ENCODE assay signal across 8 cellular contexts in the genomic region with DNA sequence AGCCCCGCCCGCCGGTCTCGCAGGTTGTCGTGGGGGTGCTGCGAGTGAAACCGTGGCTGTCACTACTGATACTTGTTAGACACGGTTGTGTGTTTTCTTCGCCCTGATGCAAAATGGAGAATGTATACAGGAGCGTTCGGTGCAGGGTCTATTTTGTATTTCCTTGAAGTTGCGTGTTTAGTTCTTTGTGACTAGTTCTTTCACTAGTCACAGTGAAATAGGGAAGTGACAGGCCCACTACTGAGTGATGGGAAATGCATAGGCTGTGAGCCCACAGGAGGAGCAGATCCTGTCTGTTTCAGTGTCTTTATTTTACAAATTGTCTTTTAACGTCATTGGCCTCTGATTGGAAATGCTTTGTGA. TPM values are rescaled to one million over a fixed set of nuclear protein-coding genes. Genes with fewer than 3 reads are reported as not detected.
A peak's percentile ranks its signal among the peaks of the same experiment; 100 is the strongest.
DNase-seq lines count a peak whose midpoint lies in the region; ATAC-seq, FAIRE-seq and TF ChIP-seq lines count a peak whose summit lies in the region.

No MANE protein-coding gene starts in this region.

- no peaks in the 10 kb centered on the region for H4K20me1 ChIP-seq in endothelial cell of umbilical vein (replicated peaks; ENCODE audit: control insufficient read depth, extremely low read depth, insufficient read depth, low read length)

- peak overlapping the region; percentile 92 for H3K4me2 ChIP-seq in endothelial cell of umbilical vein (ENCODE audit: insufficient read depth, low read length)

- TSS peak; percentile 49 for BruUV-seq in endothelial cell of umbilical vein (replicated peaks; lab: Mats Ljungman, UMichigan)

- H3K4me3 ChIP-seq in endothelial cell of umbilical vein (replicated peaks in 1 of 3; ENCODE audit: insufficient read depth in 1 of 3, low read depth in 1 of 3, low read length in 3 of 3), result peak overlapping the region; percentile 69 to 76 (median 72)
- peak overlapping the region; percentile 80 for H3K4me3 ChIP-seq in neuron (ENCODE audit: low read length)

- no peak for TF ChIP-seq CTCF in endothelial cell of umbilical vein (IDR thresholded peaks at IDR 0.05; ENCODE audit: extremely low read depth in 1 of 2, insufficient read depth in 1 of 2, low read depth in 1 of 2, low read length in 2 of 2)

- peak overlapping the region; percentile 65 for H3K27ac ChIP-seq in endothelial cell of umbilical vein (ENCODE audit: insufficient read depth, low read depth, low read length)

- H3K36me3 ChIP-seq in endothelial cell of umbilical vein (ENCODE audit: control insufficient read depth in 2 of 2, extremely low read depth in 1 of 2, insufficient read depth in 2 of 2, low read length in 2 of 2) (no peaks in the 10 kb centered on the region), neuron (ENCODE audit: insufficient read depth, low read length) (no peaks in the 10 kb centered on the region)

- ATAC-seq in HG03045 (IDR thresholded peaks at IDR 0.05; ENCODE audit: unreplicated experiment), result peak; percentile 42

- H3K9ac ChIP-seq in endothelial cell of umbilical vein (replicated peaks; ENCODE audit: extremely low read depth, insufficient read depth, low read length), result peak overlapping the region; percentile 72

- TF ChIP-seq POLR2A in endothelial cell of umbilical vein (IDR thresholded peaks at IDR 0.05; ENCODE audit: low read depth, low read length), result no peak

- H2AFZ ChIP-seq in endothelial cell of umbilical vein (ENCODE audit: low read depth, low read length), result peak overlapping the region; percentile 90
- H2AFZ ChIP-seq in neuron (ENCODE audit: low read depth, low read length), result peak overlapping the region; percentile 86

- H3K9me1 ChIP-seq in endothelial cell of umbilical vein (replicated peaks; ENCODE audit: control insufficient read depth, extremely low read depth, insufficient read depth, low read length), result no peaks in the 10 kb centered on the region

- intact Hi-C loops in endothelial cell of umbilical vein (cut with micrococcal nuclease), result loop anchor here (10.0 kb wide), 1 partner anchor 157 kb away; no protein-coding TSS in a partner anchor

- FAIRE-seq in endothelial cell of umbilical vein (lab: Jason Lieb, UNC), result no peak

- no peaks in the 10 kb centered on the region for H3K27me3 ChIP-seq in endothelial cell of umbilical vein (ENCODE audit: control insufficient read depth in 2 of 2, insufficient read depth in 2 of 2, low read length in 2 of 2)
- no peaks in the 10 kb centered on the region for H3K27me3 ChIP-seq in neuron (ENCODE audit: insufficient read depth, low read length)

- DNase-seq in stimulated activated naive CD4-positive, alpha-beta T cell treated with Interleukin-2 at 50 U/mL for 16 hours (lab: John Stamatoyannopoulos, UW), result peak; percentile 12
- no peak for DNase-seq in stimulated activated naive CD4-positive, alpha-beta T cell (lab: John Stamatoyannopoulos, UW)
- peak; percentile 69 for DNase-seq in SIG-M5 (lab: John Stamatoyannopoulos, UW)
- DNase-seq in endothelial cell of umbilical vein (ENCODE audit: low read depth, low spot score), result peak; percentile 31
- no peak for DNase-seq in SHP77 treated with DMSO at 0.1 percent for 48 hours (lab: John Stamatoyannopoulos, UW)
- DNase-seq in LoVo (ENCODE audit: low spot score), result no peak

- H3K4me1 ChIP-seq in endothelial cell of umbilical vein (ENCODE audit: control insufficient read depth, extremely low read depth, insufficient read depth, low read length) (peaks cover 15% of the 10 kb centered on the region), neuron (ENCODE audit: insufficient read depth, low read length) (peaks cover 13% of the 10 kb centered on the region)

- H3K79me2 ChIP-seq in endothelial cell of umbilical vein (ENCODE audit: control insufficient read depth, insufficient read depth, low read length), result peaks cover 29% of the 10 kb centered on the region

- H3K9me3 ChIP-seq in endothelial cell of umbilical vein (replicated peaks; ENCODE audit: control insufficient read depth, insufficient read depth, low read length), result no peaks in the 10 kb centered on the region
- H3K9me3 ChIP-seq in neuron (ENCODE audit: low read length), result no peaks in the 10 kb centered on the region

- POLR2A ChIA-PET in endothelial cell of umbilical vein (lab: Charles Lee), result interaction anchor here (0.6 to 1.7 kb wide), 3 partner anchors 10 to 610 kb away, joined by 5 to 7 read pairs (median 5); partner anchors contain the start of gene EEF1AKMT2

- CTCF ChIA-PET in endothelial cell of umbilical vein (lab: Charles Lee), result interaction anchor here (0.8 to 2.2 kb wide), 7 partner anchors 8 to 272 kb away, joined by 3 to 11 read pairs (median 4); partner anchors contain the start of gene EEF1AKMT2

- dilution Hi-C loops in endothelial cell of umbilical vein (cut with MboI; ENCODE audit: extremely low pct_ligation_motif_present, low sequenced_read_pairs), result no loop called here

TF ChIP-seq in endothelial cell of umbilical vein, 7 proteins besides CTCF, POLR2A, EP300 and RAD21:
- TF ChIP-seq JUN (IDR thresholded peaks at IDR 0.05; ENCODE audit: borderline replicate concordance, insufficient read depth, insufficient read length, low read depth) (no peak), MYC (IDR thresholded peaks at IDR 0.05; ENCODE audit: low read depth, low read length) (no peak), GATA2 (IDR thresholded peaks at IDR 0.05; ENCODE audit: insufficient read depth, insufficient read length, low read depth, low read length) (no peak), FOS (IDR thresholded peaks at IDR 0.05; ENCODE audit: borderline replicate concordance, insufficient read depth, low read length) (no peak), EZH2 (IDR thresholded peaks at IDR 0.05; ENCODE audit: borderline replicate concordance, low read depth, low read length, severe bottlenecking) (no peak), MAX (IDR thresholded peaks at IDR 0.05; ENCODE audit: insufficient read depth, insufficient read length) (no peak), POLR2AphosphoS5 (IDR thresholded peaks at IDR 0.05; ENCODE audit: insufficient read depth, low read depth, low read length) (no peak)

RNA-seq across cellular contexts. Expression of gene ABRAXAS2, which starts 0.7 kb away (rescaled TPM):
- 12.7 and 14.8 TPM in 2 replicates for total RNA-seq in endothelial cell of umbilical vein
- polyA plus RNA-seq in endothelial cell of umbilical vein, result 5.3 and 6.0 TPM in 2 replicates
- polyA plus RNA-seq in endothelial cell of umbilical vein (2011; cell fraction: cytosol; rRNA removed), result 7.9 and 9.6 TPM in 2 replicates
- 8.7 and 11.2 TPM in 2 replicates for polyA plus RNA-seq in endothelial cell of umbilical vein (2011; cell fraction: nucleus; rRNA removed)
- polyA plus RNA-seq in endothelial cell of umbilical vein (2012), result 13.9 and 16.5 TPM in 2 replicates
- 8.6 and 8.9 TPM in 2 replicates for polyA minus RNA-seq in endothelial cell of umbilical vein
- 8.9 TPM for polyA minus RNA-seq in endothelial cell of umbilical vein (2011; cell fraction: cytosol; rRNA and poly(A)+ RNA removed)
- 4.6 and 5.5 TPM in 2 replicates for polyA minus RNA-seq in endothelial cell of umbilical vein (2011; cell fraction: nucleus; rRNA and poly(A)+ RNA removed)

RNA-seq across cellular contexts. Expression of gene EEF1AKMT2, which starts 10.6 kb away (rescaled TPM):
- total RNA-seq in endothelial cell of umbilical vein, result 17.1 and 21.3 TPM in 2 replicates
- polyA plus RNA-seq in endothelial cell of umbilical vein, result 7.0 and 8.5 TPM in 2 replicates
- polyA plus RNA-seq in endothelial cell of umbilical vein (2011; cell fraction: cytosol; rRNA removed), result 11.1 and 12.5 TPM in 2 replicates
- 15.7 and 19.9 TPM in 2 replicates for polyA plus RNA-seq in endothelial cell of umbilical vein (2011; cell fraction: nucleus; rRNA removed)
- 15.2 and 21.2 TPM in 2 replicates for polyA plus RNA-seq in endothelial cell of umbilical vein (2012)
- polyA minus RNA-seq in endothelial cell of umbilical vein, result 10.1 and 12.7 TPM in 2 replicates
- polyA minus RNA-seq in endothelial cell of umbilical vein (2011; cell fraction: cytosol; rRNA and poly(A)+ RNA removed), result 13.5 TPM
- polyA minus RNA-seq in endothelial cell of umbilical vein (2011; cell fraction: nucleus; rRNA and poly(A)+ RNA removed), result 19.7 and 25.0 TPM in 2 replicates

RNA-seq across cellular contexts. Expression of gene FAM53B, which starts 58.1 kb away (rescaled TPM):
- 17.2 and 21.1 TPM in 2 replicates for total RNA-seq in endothelial cell of umbilical vein
- 8.2 and 8.5 TPM in 2 replicates for polyA plus RNA-seq in endothelial cell of umbilical vein
- polyA plus RNA-seq in endothelial cell of umbilical vein (2011; cell fraction: cytosol; rRNA removed), result 6.5 and 7.7 TPM in 2 replicates
- polyA plus RNA-seq in endothelial cell of umbilical vein (2011; cell fraction: nucleus; rRNA removed), result 12.1 and 13.0 TPM in 2 replicates
- polyA plus RNA-seq in endothelial cell of umbilical vein (2012), result 10.3 and 12.2 TPM in 2 replicates
- polyA minus RNA-seq in endothelial cell of umbilical vein, result 13.2 and 20.2 TPM in 2 replicates
- 14.0 TPM for polyA minus RNA-seq in endothelial cell of umbilical vein (2011; cell fraction: cytosol; rRNA and poly(A)+ RNA removed)
- polyA minus RNA-seq in endothelial cell of umbilical vein (2011; cell fraction: nucleus; rRNA and poly(A)+ RNA removed), result 13.3 and 15.2 TPM in 2 replicates

Comparison
In these comparisons a context has a peak if more than half of its experiments do, and no peak if none do; other contexts are left out.
1. DNase-seq: peak in stimulated activated naive CD4-positive, alpha-beta T cell treated with Interleukin-2 at 50 U/mL for 16 hours (single experiment), SIG-M5 (single experiment) and endothelial cell of umbilical vein (single experiment); none in stimulated activated naive CD4-positive, alpha-beta T cell (0 of 6), SHP77 treated with DMSO at 0.1 percent for 48 hours (single experiment) and LoVo (single experiment).